16 cellular contexts compared by ENCODE assay signal in the genomic region with DNA sequence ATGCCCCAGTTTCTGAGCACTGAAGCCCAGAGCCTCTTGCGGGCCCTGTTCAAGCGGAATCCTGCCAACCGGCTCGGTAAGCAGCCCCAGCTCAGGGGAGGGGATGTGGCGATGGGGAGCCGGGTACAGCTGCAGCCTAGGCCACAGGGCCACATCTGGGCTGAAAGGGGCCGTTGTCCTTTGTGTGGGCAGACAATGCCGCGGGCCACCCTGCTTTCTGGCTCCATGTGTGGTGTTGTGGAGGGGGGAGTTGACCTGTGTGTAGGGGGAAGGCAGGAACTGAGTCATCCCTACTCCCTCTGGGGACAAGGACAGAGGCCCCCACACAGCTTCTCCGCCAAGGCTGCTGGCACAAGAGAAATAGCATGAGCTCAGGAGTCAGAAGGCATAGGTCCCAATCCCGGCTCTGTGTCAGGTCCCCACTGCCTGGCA. TPM values are rescaled to one million over a fixed set of nuclear protein-coding genes. Genes with fewer than 3 reads are reported as not detected.
DNase-seq lines count a peak whose midpoint lies in the region; ATAC-seq and TF ChIP-seq lines count a peak whose summit lies in the region.
"Had no signal": no experiment of that assay in that cellular context is flagged by ENCODE, and none has a peak within 500 bp of the region (broad histone marks: within the 10 kb centered on the region; RNA-seq: fewer than 3 reads in every experiment).

No MANE protein-coding gene starts in this region.

- no peak overlapping the region for H2BK120ac ChIP-seq in H9 (ENCODE audit: low read depth, low read length, poor library complexity, severe bottlenecking)

- no peak overlapping the region for H3T11ph ChIP-seq in H9 (ENCODE audit: low read length)

- H3K14ac ChIP-seq in H9 (ENCODE audit: insufficient read depth, low read length) = no peak overlapping the region; the same call in 1 of the 2 replicates

- no peak overlapping the region for H2BK5ac ChIP-seq in H9 (ENCODE audit: insufficient read length, low read length)

- no peak overlapping the region for H2BK15ac ChIP-seq in H9 (ENCODE audit: low read depth, low read length)

- H3K27ac ChIP-seq in BLaER1 (peak overlapping the region; percentile 76), H9 (ENCODE audit: insufficient read length, low read depth, low read length) (no peak overlapping the region)

- TF ChIP-seq CTCF in H9 (conservative IDR thresholded peaks at IDR 0.05) = no peak

- H2AFZ ChIP-seq in H9 (ENCODE audit: low read length) = no peak overlapping the region

- no peaks in the 10 kb centered on the region for H3K23me2 ChIP-seq in H9 (ENCODE audit: insufficient read length, low read depth, low read length, poor library complexity, severe bottlenecking)

- no peak overlapping the region for H3K27ac Mint-ChIP-seq in H9
- H3K27ac Mint-ChIP-seq: HFFc6 had no signal

- H3K36me3 Mint-ChIP-seq in H9 (ENCODE audit: insufficient read depth in 1 of 3, low read depth in 3 of 3) = peaks cover 10 to 65% (median 61%) of the 10 kb centered on the region in 3 experiments
- H3K36me3 Mint-ChIP-seq: IgD-negative memory B cell had no signal

- H2AK5ac ChIP-seq in H9 (ENCODE audit: insufficient read length, low read length) = no peak overlapping the region

- no peaks in the 10 kb centered on the region for H3K79me1 ChIP-seq in H9 (ENCODE audit: insufficient read depth, low read depth, low read length, poor library complexity, severe bottlenecking)

- no peak overlapping the region for H3K4me3 ChIP-seq in BLaER1

- peaks cover 82% of the 10 kb centered on the region for H4K20me1 ChIP-seq in BLaER1
- no peaks in the 10 kb centered on the region for H4K20me1 ChIP-seq in H9 (ENCODE audit: control insufficient read depth, insufficient read depth, insufficient read length)

- H3K36me3 ChIP-seq in BLaER1 = peaks cover 98% of the 10 kb centered on the region

- no peak overlapping the region for H3K4ac ChIP-seq in H9 (ENCODE audit: low read depth, low read length)

- H3K4me1 Mint-ChIP-seq in H9 = no peaks in the 10 kb centered on the region

- DNase-seq in M059J (ENCODE audit: low read depth) (peak; percentile 57), astrocyte of the hippocampus (ENCODE audit: low read depth, low spot score) (peak; percentile 24), middle frontal gyrus (ENCODE audit: extremely low spot score, low spot score) (peak; percentile 87), left colon (no peak), H9 (no peak)
- DNase-seq: EL; foreskin fibroblast; HFFc6; naive thymus-derived CD8-positive, alpha-beta T cell; NCI-H2081; T-helper 2 cell had no signal

- intact Hi-C loops in left colon (cut with DNase I, micrococcal nuclease) = no loop called here

- no peaks in the 10 kb centered on the region for H3K79me2 ChIP-seq in H9 (ENCODE audit: insufficient read depth, low read length)

- H3K4me2 ChIP-seq in BLaER1 (peak overlapping the region; percentile 81), H9 (ENCODE audit: insufficient read depth, insufficient read length, low read length) (no peak overlapping the region)

- H3K9ac ChIP-seq in BLaER1 (peak overlapping the region; percentile 73), H9 (ENCODE audit: extremely low read depth, insufficient read length, low read length) (no peak overlapping the region)

- H2BK20ac ChIP-seq in H9 (ENCODE audit: low read depth, low read length, poor library complexity, severe bottlenecking) = no peak overlapping the region

- no peak overlapping the region for H3K56ac ChIP-seq in H9 (ENCODE audit: insufficient read length, low read depth, low read length)

- no peak for ATAC-seq in GM21619 (IDR thresholded peaks at IDR 0.05; ENCODE audit: unreplicated experiment)
- no peak for ATAC-seq in left colon
- ATAC-seq in GM18868 (IDR thresholded peaks at IDR 0.05; ENCODE audit: unreplicated experiment) = no peak
- ATAC-seq: naive thymus-derived CD8-positive, alpha-beta T cell had no signal

- no peaks in the 10 kb centered on the region for H3K9me3 Mint-ChIP-seq in H9
- H3K9me3 Mint-ChIP-seq: HFFc6; IgD-negative memory B cell; naive thymus-derived CD8-positive, alpha-beta T cell had no signal

- no peaks in the 10 kb centered on the region for H3K27me3 Mint-ChIP-seq in H9 (ENCODE audit: low read depth)
- H3K27me3 Mint-ChIP-seq: activated naive CD8-positive, alpha-beta T cell; IgD-negative memory B cell; naive thymus-derived CD8-positive, alpha-beta T cell had no signal

- no peak overlapping the region for H4K8ac ChIP-seq in H9 (replicated peaks; ENCODE audit: insufficient read length, low read depth, low read length)

- no peak overlapping the region for H4K5ac ChIP-seq in H9 (ENCODE audit: insufficient read length, low read depth, low read length)

- no peak overlapping the region for H4K91ac ChIP-seq in H9 (ENCODE audit: insufficient read length, low read depth, low read length)

- H2BK12ac ChIP-seq in H9 (ENCODE audit: insufficient read length, low read depth, low read length) = no peak overlapping the region

- H3K23ac ChIP-seq in H9 (ENCODE audit: insufficient read length, low read depth, low read length) = no peak overlapping the region

- WGBS in H9 (ENCODE audit: extremely low coverage, insufficient read length, low lambda C conversion rate) = no CpG with 5 or more reads among the region's 11 CpGs

- peaks cover 57% of the 10 kb centered on the region for H3K4me1 ChIP-seq in BLaER1
- H3K4me1 ChIP-seq in H9 (ENCODE audit: insufficient read depth, low read length) = no peaks in the 10 kb centered on the region

- H3K27me3 ChIP-seq in BLaER1 (no peaks in the 10 kb centered on the region), H9 (ENCODE audit: insufficient read depth, low read length) (no peaks in the 10 kb centered on the region)

- no peak overlapping the region for H3K18ac ChIP-seq in H9 (ENCODE audit: insufficient read length, low read depth, low read length)

- no peaks in the 10 kb centered on the region for H3K9me3 ChIP-seq in BLaER1
- H3K9me3 ChIP-seq in H9 (ENCODE audit: control insufficient read depth, low read depth, low read length) = no peaks in the 10 kb centered on the region

- no peak overlapping the region for H3K4me3 Mint-ChIP-seq in H9
- H3K4me3 Mint-ChIP-seq: activated naive CD8-positive, alpha-beta T cell; HFFc6; IgD-negative memory B cell; naive thymus-derived CD8-positive, alpha-beta T cell had no signal

RNA-seq across cellular contexts. Expression of a gene that starts 26.0 kb away (rescaled TPM):
- total RNA-seq in M059J (2014; rRNA removed; shearing (Covaris generic)) = 24.8 and 34.2 TPM in 2 replicates
- total RNA-seq in left colon (100 to 1,000 TPM; 173 to 192 TPM), H9 (2021) (43.3 and 45.3 TPM in 2 replicates)

Comparison
In these comparisons a context has a peak if more than half of its experiments do, and no peak if none do; other contexts are left out.
1. DNase-seq: peak in M059J (single experiment), astrocyte of the hippocampus (single experiment) and middle frontal gyrus (single experiment); none in left colon (0 of 2) and H9 (single experiment).